1 cellular context compared by ENCODE assay signal in the genomic region with DNA sequence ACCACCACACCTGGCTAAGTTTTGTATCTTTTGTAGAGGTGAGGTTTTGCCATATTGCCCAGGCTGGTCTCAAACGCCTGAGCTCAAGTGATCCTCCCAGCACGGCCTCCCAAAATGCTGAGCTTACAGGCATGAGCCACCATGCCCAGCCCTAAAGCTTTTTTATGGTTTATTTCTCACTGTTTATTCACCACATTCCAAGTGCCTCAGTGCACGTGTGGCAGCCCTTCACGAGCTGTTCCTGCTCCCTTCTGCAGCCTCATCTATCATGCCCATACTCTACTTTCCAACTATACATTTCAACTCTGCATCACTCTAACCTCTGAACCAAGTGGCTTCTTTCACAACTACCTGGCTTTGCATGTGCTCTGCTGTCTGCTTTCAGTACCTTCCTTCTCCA.
TF ChIP-seq lines count a peak whose summit lies in the region.

No MANE protein-coding gene starts in this region.

TF ChIP-seq in H1, 55 proteins besides CTCF, POLR2A, EP300 and RAD21:
- no peak for TF ChIP-seq YY1 (IDR thresholded peaks at IDR 0.05; ENCODE audit: low read depth, low read length)
- no peak for TF ChIP-seq RXRA (IDR thresholded peaks at IDR 0.05; ENCODE audit: insufficient read depth, low read depth, low read length)
- no peak for TF ChIP-seq SIRT6 (IDR thresholded peaks at IDR 0.05; ENCODE audit: low read length)
- TF ChIP-seq CHD2 (IDR thresholded peaks at IDR 0.05; ENCODE audit: low read length): no peak
- no peak for TF ChIP-seq PHF8 (conservative IDR thresholded peaks at IDR 0.05; ENCODE audit: low read depth, low read length)
- no peak for TF ChIP-seq SAP30 (IDR thresholded peaks at IDR 0.05; ENCODE audit: insufficient read depth, insufficient replicate concordance, low read length)
- no peak for TF ChIP-seq SIN3A (conservative IDR thresholded peaks at IDR 0.05 in 1 of 2, IDR thresholded peaks at IDR 0.05 in 1 of 2; ENCODE audit: low read depth in 1 of 2, low read length in 2 of 2)
- TF ChIP-seq, protein P1, sequence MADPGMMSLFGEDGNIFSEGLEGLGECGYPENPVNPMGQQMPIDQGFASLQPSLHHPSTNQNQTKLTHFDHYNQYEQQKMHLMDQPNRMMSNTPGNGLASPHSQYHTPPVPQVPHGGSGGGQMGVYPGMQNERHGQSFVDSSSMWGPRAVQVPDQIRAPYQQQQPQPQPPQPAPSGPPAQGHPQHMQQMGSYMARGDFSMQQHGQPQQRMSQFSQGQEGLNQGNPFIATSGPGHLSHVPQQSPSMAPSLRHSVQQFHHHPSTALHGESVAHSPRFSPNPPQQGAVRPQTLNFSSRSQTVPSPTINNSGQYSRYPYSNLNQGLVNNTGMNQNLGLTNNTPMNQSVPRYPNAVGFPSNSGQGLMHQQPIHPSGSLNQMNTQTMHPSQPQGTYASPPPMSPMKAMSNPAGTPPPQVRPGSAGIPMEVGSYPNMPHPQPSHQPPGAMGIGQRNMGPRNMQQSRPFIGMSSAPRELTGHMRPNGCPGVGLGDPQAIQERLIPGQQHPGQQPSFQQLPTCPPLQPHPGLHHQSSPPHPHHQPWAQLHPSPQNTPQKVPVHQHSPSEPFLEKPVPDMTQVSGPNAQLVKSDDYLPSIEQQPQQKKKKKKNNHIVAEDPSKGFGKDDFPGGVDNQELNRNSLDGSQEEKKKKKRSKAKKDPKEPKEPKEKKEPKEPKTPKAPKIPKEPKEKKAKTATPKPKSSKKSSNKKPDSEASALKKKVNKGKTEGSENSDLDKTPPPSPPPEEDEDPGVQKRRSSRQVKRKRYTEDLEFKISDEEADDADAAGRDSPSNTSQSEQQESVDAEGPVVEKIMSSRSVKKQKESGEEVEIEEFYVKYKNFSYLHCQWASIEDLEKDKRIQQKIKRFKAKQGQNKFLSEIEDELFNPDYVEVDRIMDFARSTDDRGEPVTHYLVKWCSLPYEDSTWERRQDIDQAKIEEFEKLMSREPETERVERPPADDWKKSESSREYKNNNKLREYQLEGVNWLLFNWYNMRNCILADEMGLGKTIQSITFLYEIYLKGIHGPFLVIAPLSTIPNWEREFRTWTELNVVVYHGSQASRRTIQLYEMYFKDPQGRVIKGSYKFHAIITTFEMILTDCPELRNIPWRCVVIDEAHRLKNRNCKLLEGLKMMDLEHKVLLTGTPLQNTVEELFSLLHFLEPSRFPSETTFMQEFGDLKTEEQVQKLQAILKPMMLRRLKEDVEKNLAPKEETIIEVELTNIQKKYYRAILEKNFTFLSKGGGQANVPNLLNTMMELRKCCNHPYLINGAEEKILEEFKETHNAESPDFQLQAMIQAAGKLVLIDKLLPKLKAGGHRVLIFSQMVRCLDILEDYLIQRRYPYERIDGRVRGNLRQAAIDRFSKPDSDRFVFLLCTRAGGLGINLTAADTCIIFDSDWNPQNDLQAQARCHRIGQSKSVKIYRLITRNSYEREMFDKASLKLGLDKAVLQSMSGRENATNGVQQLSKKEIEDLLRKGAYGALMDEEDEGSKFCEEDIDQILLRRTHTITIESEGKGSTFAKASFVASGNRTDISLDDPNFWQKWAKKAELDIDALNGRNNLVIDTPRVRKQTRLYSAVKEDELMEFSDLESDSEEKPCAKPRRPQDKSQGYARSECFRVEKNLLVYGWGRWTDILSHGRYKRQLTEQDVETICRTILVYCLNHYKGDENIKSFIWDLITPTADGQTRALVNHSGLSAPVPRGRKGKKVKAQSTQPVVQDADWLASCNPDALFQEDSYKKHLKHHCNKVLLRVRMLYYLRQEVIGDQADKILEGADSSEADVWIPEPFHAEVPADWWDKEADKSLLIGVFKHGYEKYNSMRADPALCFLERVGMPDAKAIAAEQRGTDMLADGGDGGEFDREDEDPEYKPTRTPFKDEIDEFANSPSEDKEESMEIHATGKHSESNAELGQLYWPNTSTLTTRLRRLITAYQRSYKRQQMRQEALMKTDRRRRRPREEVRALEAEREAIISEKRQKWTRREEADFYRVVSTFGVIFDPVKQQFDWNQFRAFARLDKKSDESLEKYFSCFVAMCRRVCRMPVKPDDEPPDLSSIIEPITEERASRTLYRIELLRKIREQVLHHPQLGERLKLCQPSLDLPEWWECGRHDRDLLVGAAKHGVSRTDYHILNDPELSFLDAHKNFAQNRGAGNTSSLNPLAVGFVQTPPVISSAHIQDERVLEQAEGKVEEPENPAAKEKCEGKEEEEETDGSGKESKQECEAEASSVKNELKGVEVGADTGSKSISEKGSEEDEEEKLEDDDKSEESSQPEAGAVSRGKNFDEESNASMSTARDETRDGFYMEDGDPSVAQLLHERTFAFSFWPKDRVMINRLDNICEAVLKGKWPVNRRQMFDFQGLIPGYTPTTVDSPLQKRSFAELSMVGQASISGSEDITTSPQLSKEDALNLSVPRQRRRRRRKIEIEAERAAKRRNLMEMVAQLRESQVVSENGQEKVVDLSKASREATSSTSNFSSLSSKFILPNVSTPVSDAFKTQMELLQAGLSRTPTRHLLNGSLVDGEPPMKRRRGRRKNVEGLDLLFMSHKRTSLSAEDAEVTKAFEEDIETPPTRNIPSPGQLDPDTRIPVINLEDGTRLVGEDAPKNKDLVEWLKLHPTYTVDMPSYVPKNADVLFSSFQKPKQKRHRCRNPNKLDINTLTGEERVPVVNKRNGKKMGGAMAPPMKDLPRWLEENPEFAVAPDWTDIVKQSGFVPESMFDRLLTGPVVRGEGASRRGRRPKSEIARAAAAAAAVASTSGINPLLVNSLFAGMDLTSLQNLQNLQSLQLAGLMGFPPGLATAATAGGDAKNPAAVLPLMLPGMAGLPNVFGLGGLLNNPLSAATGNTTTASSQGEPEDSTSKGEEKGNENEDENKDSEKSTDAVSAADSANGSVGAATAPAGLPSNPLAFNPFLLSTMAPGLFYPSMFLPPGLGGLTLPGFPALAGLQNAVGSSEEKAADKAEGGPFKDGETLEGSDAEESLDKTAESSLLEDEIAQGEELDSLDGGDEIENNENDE (IDR thresholded peaks at IDR 0.05; ENCODE audit: insufficient replicate concordance, low read length): no peak
- no peak for TF ChIP-seq POLR2AphosphoS5 (IDR thresholded peaks at IDR 0.05; ENCODE audit: low read depth, low read length)
- TF ChIP-seq NANOG (IDR thresholded peaks at IDR 0.05; ENCODE audit: insufficient read depth, low read depth, low read length, poor library complexity, severe bottlenecking): no peak
- no peak for TF ChIP-seq EGR1 (IDR thresholded peaks at IDR 0.05; ENCODE audit: borderline replicate concordance, low read depth, low read length)
- TF ChIP-seq TEAD4 (IDR thresholded peaks at IDR 0.05; ENCODE audit: low read depth, low read length): no peak
- TF ChIP-seq GTF2F1 (IDR thresholded peaks at IDR 0.05; ENCODE audit: borderline replicate concordance, low read depth, low read length): no peak
- TF ChIP-seq CREB1 (IDR thresholded peaks at IDR 0.05): no peak
